ENCODE assay signal across 7 cellular contexts in the genomic region with DNA sequence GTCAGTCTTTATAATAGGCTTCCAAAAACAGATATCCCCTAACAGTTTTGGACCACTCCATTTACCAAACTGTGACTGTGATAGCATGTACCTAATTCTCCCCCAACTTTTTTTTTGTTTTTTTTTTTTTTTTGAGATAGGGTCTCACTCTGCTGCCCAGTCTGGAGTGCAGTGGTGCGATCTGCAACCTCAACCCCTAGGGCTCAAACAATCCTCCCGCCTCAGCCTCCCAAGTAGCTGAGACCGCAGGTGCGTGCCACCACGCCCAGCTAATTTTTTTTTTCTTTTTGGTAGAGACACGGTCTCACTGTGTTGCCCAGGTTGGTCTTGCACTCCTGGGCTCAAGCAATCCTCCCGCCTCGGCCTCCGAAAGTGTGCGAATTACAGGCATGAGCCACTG.
"Had no signal": no experiment of that assay in that cellular context is flagged by ENCODE, and none has a peak within 500 bp of the region (broad histone marks: within the 10 kb centered on the region; RNA-seq: fewer than 3 reads in every experiment).

No MANE protein-coding gene starts in this region.

- H3K9me3 ChIP-seq: HAP-1 had no signal

- H3K27me3 Mint-ChIP-seq: IgD-negative memory B cell had no signal

- FAIRE-seq: HTR-8/SVneo had no signal

- H3K9me3 Mint-ChIP-seq: GM23338, IgD-negative memory B cell had no signal

- H2AFZ ChIP-seq: GM23338 had no signal

- ATAC-seq: GM23338, HCT116 had no signal

- DNase-seq: H7, KG1 had no signal

- H3K27ac Mint-ChIP-seq: GM23338, IgD-negative memory B cell had no signal

- H3K4me2 ChIP-seq: GM23338 had no signal

- H3K4me3 Mint-ChIP-seq: GM23338 had no signal

- H3K4me3 ChIP-seq: GM23338, HAP-1 had no signal

- H3K36me3 Mint-ChIP-seq: IgD-negative memory B cell had no signal

- H3K4me1 ChIP-seq: HAP-1 had no signal
